Comparison of ENCODE assay signal across 9 cellular contexts in the genomic region with DNA sequence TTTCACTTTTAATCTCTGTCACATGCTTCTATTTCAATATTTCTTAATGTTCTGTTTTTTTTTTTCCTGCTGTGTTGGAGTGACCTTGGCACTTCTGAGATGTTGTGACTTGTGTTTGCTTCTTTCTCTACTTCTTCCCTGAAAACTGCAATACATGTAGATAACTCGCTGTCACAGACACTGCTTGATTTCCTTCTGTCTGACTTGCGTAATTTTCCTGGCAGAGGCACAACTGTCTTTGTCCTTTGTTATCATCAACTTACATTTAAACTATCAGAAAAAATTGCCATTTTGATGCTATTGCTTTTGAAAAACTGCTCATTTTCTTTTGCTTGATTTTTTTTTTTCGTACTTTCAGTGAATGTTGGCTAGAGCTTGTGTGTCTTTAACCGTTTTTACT.
A peak's percentile ranks its signal among the peaks of the same experiment; 100 is the strongest.
DNase-seq lines count a peak whose midpoint lies in the region; ATAC-seq and TF ChIP-seq lines count a peak whose summit lies in the region.
"Had no signal": no experiment of that assay in that cellular context is flagged by ENCODE, and none has a peak within 500 bp of the region (broad histone marks: within the 10 kb centered on the region; RNA-seq: fewer than 3 reads in every experiment).

No MANE protein-coding gene starts in this region.

- H3K36me3 ChIP-seq in DND-41 (ENCODE audit: insufficient read depth, low read length) (no peaks in the 10 kb centered on the region), RWPE2 (ENCODE audit: low read depth) (no peaks in the 10 kb centered on the region), endodermal cell (ENCODE audit: control insufficient read depth, insufficient read depth, low read length) (no peaks in the 10 kb centered on the region), neural progenitor cell (no peaks in the 10 kb centered on the region), HAP-1 (replicated peaks) (no peaks in the 10 kb centered on the region)

- TF ChIP-seq CTCF in DND-41 (IDR thresholded peaks at IDR 0.05; ENCODE audit: borderline replicate concordance, extremely low read depth, low read length, poor library complexity, severe bottlenecking) (no peak), RWPE2 (IDR thresholded peaks at IDR 0.05; ENCODE audit: poor library complexity, severe bottlenecking) (no peak), endodermal cell (conservative IDR thresholded peaks at IDR 0.05) (no peak), neural progenitor cell (IDR thresholded peaks at IDR 0.05) (no peak)

- H3K4me3 Mint-ChIP-seq in endodermal cell (no peak overlapping the region), neural progenitor cell (no peak overlapping the region)
- H3K4me3 Mint-ChIP-seq: type B pancreatic cell had no signal

- no peaks in the 10 kb centered on the region for H3K27me3 Mint-ChIP-seq in endodermal cell (ENCODE audit: insufficient read depth)
- H3K27me3 Mint-ChIP-seq in neural progenitor cell (ENCODE audit: insufficient read depth, low read depth): no peaks in the 10 kb centered on the region
- H3K27me3 Mint-ChIP-seq: type B pancreatic cell had no signal

- H3K27me3 ChIP-seq in DND-41 (ENCODE audit: insufficient read depth, low read length, poor library complexity): no peaks in the 10 kb centered on the region
- no peaks in the 10 kb centered on the region for H3K27me3 ChIP-seq in RWPE2 (ENCODE audit: insufficient read depth, poor library complexity, severe bottlenecking)
- H3K27me3 ChIP-seq in endodermal cell (ENCODE audit: control insufficient read depth, insufficient read depth, low read length, poor library complexity, severe bottlenecking): no peaks in the 10 kb centered on the region
- no peaks in the 10 kb centered on the region for H3K27me3 ChIP-seq in neural progenitor cell
- no peaks in the 10 kb centered on the region for H3K27me3 ChIP-seq in HAP-1 (ENCODE audit: low read depth)

- in situ Hi-C loops in HAP-1 (cut with MboI; ENCODE audit: low sequenced_read_pairs): no loop called here

- DNase-seq in DND-41 (no peak), RWPE2 (ENCODE audit: low spot score) (no peak), endodermal cell (no peak), neural progenitor cell (ENCODE audit: low spot score) (no peak), HAP-1 (ENCODE audit: low spot score in 2 of 2) (no peak)

- H3F3A ChIP-seq in neural progenitor cell (ENCODE audit: low read depth): peaks cover 10% of the 10 kb centered on the region

- H3K27ac ChIP-seq in DND-41 (ENCODE audit: low read length) (peak overlapping the region; percentile 73), RWPE2 (ENCODE audit: poor library complexity, severe bottlenecking) (peak overlapping the region; percentile 87), endodermal cell (ENCODE audit: low read depth, low read length) (peak overlapping the region; percentile 82), neural progenitor cell (no peak overlapping the region)

- H3K9ac ChIP-seq in DND-41 (ENCODE audit: low read depth, low read length) (peak overlapping the region; percentile 49), endodermal cell (ENCODE audit: extremely low read depth, low read length, poor library complexity, severe bottlenecking) (no peak overlapping the region), neural progenitor cell (no peak overlapping the region)

- no peak for ATAC-seq in DND-41 (ENCODE audit: insufficient read depth, low read depth)
- no peak for ATAC-seq in RWPE2 (ENCODE audit: low read depth)
- no peak for ATAC-seq in HG03045 (IDR thresholded peaks at IDR 0.05; ENCODE audit: unreplicated experiment)
- ATAC-seq in HG03108 (IDR thresholded peaks at IDR 0.05; ENCODE audit: unreplicated experiment): no peak
- ATAC-seq in GM21515 (IDR thresholded peaks at IDR 0.05; ENCODE audit: unreplicated experiment): no peak

- H3K79me2 ChIP-seq in DND-41 (ENCODE audit: insufficient read depth, low read length): peaks cover 68% of the 10 kb centered on the region
- no peaks in the 10 kb centered on the region for H3K79me2 ChIP-seq in neural progenitor cell (ENCODE audit: low read depth)

- no peaks in the 10 kb centered on the region for H3K9me3 Mint-ChIP-seq in endodermal cell
- peaks cover 2% of the 10 kb centered on the region for H3K9me3 Mint-ChIP-seq in neural progenitor cell
- H3K9me3 Mint-ChIP-seq: type B pancreatic cell had no signal

- H3K4me3 ChIP-seq in DND-41 (ENCODE audit: low read depth in 1 of 2, low read length in 2 of 2) (peak overlapping the region in 1 of 2 experiments; percentile 31; a peak in 1 of 4 replicates), RWPE2 (ENCODE audit: severe bottlenecking) (no peak overlapping the region), endodermal cell (ENCODE audit: low read length) (no peak overlapping the region), neural progenitor cell (no peak overlapping the region), HAP-1 (no peak overlapping the region)

- H2AFZ ChIP-seq in DND-41 (ENCODE audit: low read depth, low read length) (0 out of 2 replicates have a peak overlapping the region, but pooled peaks have one; percentile 0), neural progenitor cell (replicated peaks) (no peak overlapping the region)

- peaks cover 84% of the 10 kb centered on the region for H3K4me1 ChIP-seq in DND-41 (ENCODE audit: insufficient read depth, low read length)
- peaks cover 67% of the 10 kb centered on the region for H3K4me1 ChIP-seq in RWPE2 (ENCODE audit: insufficient read depth, poor library complexity, severe bottlenecking)
- no peaks in the 10 kb centered on the region for H3K4me1 ChIP-seq in endodermal cell (ENCODE audit: control insufficient read depth, insufficient read depth, low read length)
- H3K4me1 ChIP-seq in neural progenitor cell: peaks cover 25% of the 10 kb centered on the region
- H3K4me1 ChIP-seq in HAP-1: no peaks in the 10 kb centered on the region

- H3K27ac Mint-ChIP-seq in endodermal cell (no peak overlapping the region), neural progenitor cell (no peak overlapping the region)
- H3K27ac Mint-ChIP-seq: type B pancreatic cell had no signal

- 89 to 100% methylated on average over 1 to 4 of the region's 4 CpGs for WGBS in endodermal cell (ENCODE audit: insufficient coverage in 1 of 2, insufficient read length in 1 of 2), 2 experiments

- H3K4me2 ChIP-seq in DND-41 (ENCODE audit: insufficient read depth, low read length) (peak overlapping the region; percentile 62), neural progenitor cell (peak overlapping the region; percentile 53)

- H3K36me3 Mint-ChIP-seq in endodermal cell (ENCODE audit: low read depth) (no peaks in the 10 kb centered on the region), neural progenitor cell (peaks cover 2% of the 10 kb centered on the region)
- H3K36me3 Mint-ChIP-seq: type B pancreatic cell had no signal

- H3K9me3 ChIP-seq in DND-41 (ENCODE audit: insufficient read depth, low read length, severe bottlenecking) (no peaks in the 10 kb centered on the region), RWPE2 (ENCODE audit: severe bottlenecking) (no peaks in the 10 kb centered on the region), endodermal cell (ENCODE audit: control insufficient read depth, low read length) (no peaks in the 10 kb centered on the region), neural progenitor cell (ENCODE audit: low read depth) (no peaks in the 10 kb centered on the region), HAP-1 (no peaks in the 10 kb centered on the region)

- H4K20me1 ChIP-seq in DND-41 (ENCODE audit: insufficient read depth, low read length) (no peaks in the 10 kb centered on the region), neural progenitor cell (ENCODE audit: low read depth) (peaks cover 3% of the 10 kb centered on the region)

- peaks cover 6% of the 10 kb centered on the region for H3K4me1 Mint-ChIP-seq in endodermal cell
- H3K4me1 Mint-ChIP-seq in neural progenitor cell: peaks cover 20% of the 10 kb centered on the region
